ENCODE assay signal across 17 cellular contexts in the genomic region with DNA sequence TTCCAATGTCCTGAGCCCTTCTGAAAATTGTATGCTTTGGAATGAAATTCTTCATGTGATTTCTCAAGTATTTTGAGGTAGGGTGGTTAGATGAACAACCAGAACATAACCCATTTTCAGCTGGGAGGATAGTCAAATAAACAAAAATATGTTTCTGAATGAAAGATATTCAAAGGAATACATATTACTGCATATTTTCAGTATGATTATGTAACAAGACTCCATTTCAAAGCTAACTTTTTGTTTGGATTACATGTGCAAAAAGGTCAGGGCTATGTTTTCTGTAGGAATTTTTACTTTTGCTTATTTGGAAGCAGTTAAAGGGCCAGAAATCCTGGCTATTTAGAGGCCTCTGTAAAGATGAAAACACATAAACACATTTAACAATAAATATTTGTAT. TPM values are rescaled to one million over a fixed set of nuclear protein-coding genes. Genes with fewer than 3 reads are reported as not detected.
DNase-seq lines count a peak whose midpoint lies in the region; FAIRE-seq and TF ChIP-seq lines count a peak whose summit lies in the region.
"Had no signal": no experiment of that assay in that cellular context is flagged by ENCODE, and none has a peak within 500 bp of the region (broad histone marks: within the 10 kb centered on the region; RNA-seq: fewer than 3 reads in every experiment).

No MANE protein-coding gene starts in this region.

- no peaks in the 10 kb centered on the region for H3K9me3 ChIP-seq in astrocyte (ENCODE audit: insufficient read depth, low read depth, low read length)
- H3K9me3 ChIP-seq: tibial nerve had no signal

- peaks cover 7% of the 10 kb centered on the region for H3K36me3 ChIP-seq in astrocyte (ENCODE audit: insufficient read depth, low read length)
- H3K36me3 ChIP-seq: tibial nerve had no signal

- peaks cover 55% of the 10 kb centered on the region for H3K4me1 Mint-ChIP-seq in T-helper 2 cell treated with Interferon-gamma antibody and Interleukin-4, amounts not matched to agents 5 μg/mL and 100 μg/mL, for 36 hours (ENCODE audit: low read depth)
- H3K4me1 Mint-ChIP-seq in astrocyte (ENCODE audit: low read depth, unreplicated experiment) (peaks cover 45% of the 10 kb centered on the region), mesothelial cell of epicardium (peaks cover 39% of the 10 kb centered on the region), CD14-positive monocyte (peaks cover 17% of the 10 kb centered on the region)

- no peak overlapping the region for H3K9ac ChIP-seq in astrocyte (ENCODE audit: low read length)
- H3K9ac ChIP-seq: parathyroid adenoma had no signal

- peak overlapping the region; percentile 40 for H3K4me3 Mint-ChIP-seq in T-helper 2 cell treated with Interferon-gamma antibody and Interleukin-4, amounts not matched to agents 5 μg/mL and 100 μg/mL, for 36 hours
- H3K4me3 Mint-ChIP-seq in astrocyte (ENCODE audit: unreplicated experiment), result no peak overlapping the region
- no peak overlapping the region for H3K4me3 Mint-ChIP-seq in mesothelial cell of epicardium
- H3K4me3 Mint-ChIP-seq in CD14-positive monocyte, result no peak overlapping the region
- H3K4me3 Mint-ChIP-seq: brain had no signal

- DNase-seq in T-helper 2 cell treated with Interferon-gamma antibody and Interleukin-4, amounts not matched to agents 5 μg/mL and 100 μg/mL, for 36 hours (ENCODE audit: low spot score), result no peak
- no peak for DNase-seq in T-helper 2 cell
- DNase-seq in HL-60 (ENCODE audit: low read depth in 1 of 2, low spot score in 1 of 2), result no peak
- no peak for DNase-seq in astrocyte (ENCODE audit: low read depth)
- DNase-seq in mesothelial cell of epicardium (ENCODE audit: low spot score in 2 of 2, unreplicated experiment in 2 of 2), result no peak
- DNase-seq in stimulated activated CD4-positive, alpha-beta T cell treated with anti-CD3 and anti-CD28 coated beads, Interleukin-15, amount 100 ng/mL, for 24 hours, result no peak
- no peak for DNase-seq in RPMI8226
- no peak for DNase-seq in CD14-positive monocyte (ENCODE audit: low spot score)
- DNase-seq: activated naive CD4-positive, alpha-beta T cell; DMS53; left cardiac atrium; NCI-H1092; NCI-H748 treated with DMSO at 0.1 percent for 48 hours; small intestine had no signal

- H3K27ac ChIP-seq in HL-60 (replicated peaks) (peak overlapping the region; percentile 62; the same call in 1 of the 2 replicates), astrocyte (ENCODE audit: low read depth, low read length) (peak overlapping the region; percentile 74)

- no peak overlapping the region for H3K4me2 ChIP-seq in astrocyte (ENCODE audit: low read length)

- no peak overlapping the region for H2AFZ ChIP-seq in astrocyte (ENCODE audit: low read depth, low read length)

- H3K36me3 Mint-ChIP-seq in T-helper 2 cell treated with Interferon-gamma antibody and Interleukin-4, amounts not matched to agents 5 μg/mL and 100 μg/mL, for 36 hours (ENCODE audit: low read depth), result peaks cover 45% of the 10 kb centered on the region
- peaks cover 7% of the 10 kb centered on the region for H3K36me3 Mint-ChIP-seq in astrocyte (ENCODE audit: low read depth, unreplicated experiment)
- H3K36me3 Mint-ChIP-seq in mesothelial cell of epicardium, result peaks cover 11% of the 10 kb centered on the region
- no peaks in the 10 kb centered on the region for H3K36me3 Mint-ChIP-seq in CD14-positive monocyte

- H3K27me3 ChIP-seq in HL-60 (ENCODE audit: insufficient read depth, poor library complexity, severe bottlenecking), result no peaks in the 10 kb centered on the region
- H3K27me3 ChIP-seq in astrocyte (ENCODE audit: insufficient read depth, low read length), result no peaks in the 10 kb centered on the region
- H3K27me3 ChIP-seq: tibial nerve had no signal

- H4K20me1 ChIP-seq in astrocyte (ENCODE audit: insufficient read depth, low read length), result peaks cover 44% of the 10 kb centered on the region

- no peaks in the 10 kb centered on the region for H3K9me3 Mint-ChIP-seq in T-helper 2 cell treated with Interferon-gamma antibody and Interleukin-4, amounts not matched to agents 5 μg/mL and 100 μg/mL, for 36 hours
- H3K9me3 Mint-ChIP-seq in astrocyte (ENCODE audit: unreplicated experiment) (no peaks in the 10 kb centered on the region), mesothelial cell of epicardium (no peaks in the 10 kb centered on the region), CD14-positive monocyte (no peaks in the 10 kb centered on the region)
- H3K9me3 Mint-ChIP-seq: brain had no signal

- peak; percentile 20 for FAIRE-seq in astrocyte (lab: Jason Lieb, UNC)
- FAIRE-seq: small intestine had no signal

- peaks cover 27% of the 10 kb centered on the region for H3K4me1 ChIP-seq in astrocyte (ENCODE audit: insufficient read depth, low read length)

- no peak overlapping the region for H3K4me3 ChIP-seq in HL-60 (replicated peaks; ENCODE audit: insufficient read depth, low read length)
- H3K4me3 ChIP-seq in astrocyte (ENCODE audit: insufficient read depth, low read depth, low read length), result no peak overlapping the region
- H3K4me3 ChIP-seq: tibial nerve had no signal

- no peaks in the 10 kb centered on the region for H3K27me3 Mint-ChIP-seq in T-helper 2 cell treated with Interferon-gamma antibody and Interleukin-4, amounts not matched to agents 5 μg/mL and 100 μg/mL, for 36 hours (ENCODE audit: low read depth)
- H3K27me3 Mint-ChIP-seq in astrocyte (ENCODE audit: low read depth, unreplicated experiment), result no peaks in the 10 kb centered on the region
- no peaks in the 10 kb centered on the region for H3K27me3 Mint-ChIP-seq in mesothelial cell of epicardium (ENCODE audit: low read depth)
- H3K27me3 Mint-ChIP-seq in CD14-positive monocyte (ENCODE audit: low read depth in 3 of 3), result no peaks in the 10 kb centered on the region
- H3K27me3 Mint-ChIP-seq: brain had no signal

- peak overlapping the region; percentile 63 for H3K27ac Mint-ChIP-seq in T-helper 2 cell treated with Interferon-gamma antibody and Interleukin-4, amounts not matched to agents 5 μg/mL and 100 μg/mL, for 36 hours
- H3K27ac Mint-ChIP-seq in astrocyte (ENCODE audit: unreplicated experiment) (no peak overlapping the region), mesothelial cell of epicardium (peak overlapping the region; percentile 86), CD14-positive monocyte (no peak overlapping the region)

- intact Hi-C loops in CD14-positive monocyte (cut with micrococcal nuclease), result no loop called here

- H3K79me2 ChIP-seq in astrocyte (ENCODE audit: insufficient read depth, low read length), result peaks cover 100% of the 10 kb centered on the region

- TF ChIP-seq CTCF in HL-60 (IDR thresholded peaks at IDR 0.05; ENCODE audit: insufficient read depth, low read length) (no peak), astrocyte (IDR thresholded peaks at IDR 0.05; ENCODE audit: insufficient read depth, low read depth, low read length) (no peak), mesothelial cell of epicardium (IDR thresholded peaks at IDR 0.05; ENCODE audit: unreplicated experiment) (no peak), CD14-positive monocyte (IDR thresholded peaks at IDR 0.05) (no peak)

RNA-seq across cellular contexts. Expression of a gene that starts 27.7 kb away (rescaled TPM):
- total RNA-seq in astrocyte, result 140 and 160 TPM in 2 replicates
- total RNA-seq in mesothelial cell of epicardium, result 136 to 138 TPM (median 138 TPM) in 3 replicates
- 1 to 10 TPM; 3.4 to 4.3 TPM for polyA plus RNA-seq in CD14-positive monocyte

Comparison
In these comparisons a context has a peak if more than half of its experiments do, and no peak if none do; other contexts are left out.
1. H3K27ac Mint-ChIP-seq: peak in T-helper 2 cell treated with Interferon-gamma antibody and Interleukin-4, amounts not matched to agents 5 μg/mL and 100 μg/mL, for 36 hours (single experiment) and mesothelial cell of epicardium (single experiment); none in astrocyte (single experiment) and CD14-positive monocyte (0 of 7).